ENCODE assay signal across 8 cellular contexts in the genomic region with DNA sequence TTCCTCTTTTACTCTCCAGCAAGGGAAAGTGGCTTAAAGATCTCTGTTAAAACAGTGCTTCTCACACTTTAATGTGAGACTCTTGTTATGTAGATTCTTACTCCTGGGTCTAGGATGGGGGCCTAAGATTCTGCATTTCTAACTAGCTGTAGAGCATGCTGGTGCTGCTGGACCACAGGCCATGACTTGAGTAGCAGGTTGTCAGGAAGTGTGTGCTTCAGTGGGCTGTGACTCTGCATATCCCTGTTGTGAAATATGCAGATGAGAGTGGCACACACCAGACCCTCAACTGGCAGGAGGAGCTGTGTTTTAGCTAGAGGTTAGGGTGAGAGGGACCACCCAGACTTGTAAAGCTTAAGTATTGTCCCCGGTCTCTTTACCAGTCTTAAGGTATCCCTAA.
DNase-seq lines count a peak whose midpoint lies in the region; ATAC-seq and TF ChIP-seq lines count a peak whose summit lies in the region.

No MANE protein-coding gene starts in this region.

- H2BK5ac ChIP-seq in IMR-90 (ENCODE audit: low read depth, low read length, poor library complexity, severe bottlenecking), result no peak overlapping the region

- H4K8ac ChIP-seq in IMR-90 (ENCODE audit: low read depth in 2 of 2, low read length in 2 of 2), result peak overlapping the region; percentile 28 to 89; a peak in 3 of 4 replicates

- peak overlapping the region; percentile 33; the same call in 1 of the 2 replicates for H3K18ac ChIP-seq in IMR-90 (ENCODE audit: low read depth, low read length)

- H4K5ac ChIP-seq in IMR-90 (ENCODE audit: low read depth, low read length), result peak overlapping the region; percentile 4; the same call in 1 of the 2 replicates

- H3K56ac ChIP-seq in IMR-90 (ENCODE audit: extremely low read depth, insufficient read depth, low read length), result no peak overlapping the region

- intact Hi-C loops in IMR-90 (cut with micrococcal nuclease), result no loop called here

- no peak for TF ChIP-seq CTCF in IMR-90 (conservative IDR thresholded peaks at IDR 0.05; ENCODE audit: low read depth, low read length)

- H4K20me1 ChIP-seq in IMR-90 (ENCODE audit: insufficient read depth, low read length), result no peaks in the 10 kb centered on the region

- no peak overlapping the region for H3K27ac ChIP-seq in IMR-90 (ENCODE audit: insufficient read depth, low read length)

- H3K9me1 ChIP-seq in IMR-90 (ENCODE audit: insufficient read depth, low read length), result peaks cover 3% of the 10 kb centered on the region

- peak overlapping the region; percentile 63 for H3K4me3 Mint-ChIP-seq in activated naive CD8-positive, alpha-beta T cell treated with anti-CD3 and anti-CD28 coated beads, Interleukin-2, amount 50 U/mL, for 24 hours

- H2AK5ac ChIP-seq in IMR-90 (ENCODE audit: low read depth, low read length), result no peak overlapping the region

- H4K91ac ChIP-seq in IMR-90 (ENCODE audit: insufficient read depth, low read depth, low read length), result no peak overlapping the region; the same call in 1 of the 2 replicates

- no peaks in the 10 kb centered on the region for H3K27me3 Mint-ChIP-seq in activated naive CD8-positive, alpha-beta T cell treated with anti-CD3 and anti-CD28 coated beads, Interleukin-2, amount 50 U/mL, for 24 hours

- H3K27me3 ChIP-seq in IMR-90 (ENCODE audit: control insufficient read depth, insufficient read depth, low read length), result no peaks in the 10 kb centered on the region

- H3K9me3 Mint-ChIP-seq in activated naive CD8-positive, alpha-beta T cell treated with anti-CD3 and anti-CD28 coated beads, Interleukin-2, amount 50 U/mL, for 24 hours, result no peaks in the 10 kb centered on the region

- CTCF ChIA-PET in IMR-90 (lab: Yijun Ruan, JAX), result interaction anchor here (0.6 to 1.3 kb wide), 2 partner anchors 9 to 125 kb away, joined by 3 to 5 read pairs; no protein-coding TSS in a partner anchor

- H3K4me3 ChIP-seq in IMR-90 (ENCODE audit: insufficient read depth, low read depth, low read length), result no peak overlapping the region; the same call in 1 of the 2 replicates

- H3K4ac ChIP-seq in IMR-90 (ENCODE audit: low read depth, low read length), result peak overlapping the region; percentile 22

- H2BK15ac ChIP-seq in IMR-90 (ENCODE audit: low read depth, low read length), result no peak overlapping the region; the same call in 2 of the 3 replicates

- H3K4me1 ChIP-seq in IMR-90 (ENCODE audit: control insufficient read depth, insufficient read depth, low read length), result 0 out of 2 replicates have a peak, but pooled peaks cover 2% of the 10 kb centered on the region

- ATAC-seq in IMR-90 (ENCODE audit: low read depth) (peak; percentile 51), HG03354 (IDR thresholded peaks at IDR 0.05; ENCODE audit: poor library complexity, severe bottlenecking, unreplicated experiment) (no peak), GM18868 (IDR thresholded peaks at IDR 0.05; ENCODE audit: unreplicated experiment) (no peak)
- ATAC-seq in activated naive CD8-positive, alpha-beta T cell treated with anti-CD3 and anti-CD28 coated beads, Interleukin-2, amount 50 U/mL, for 24 hours, result peak; percentile 72

- DNase-seq in CD1c-positive myeloid dendritic cell (ENCODE audit: extremely low spot score), result peak; percentile 10
- peak; percentile 22 for DNase-seq in IMR-90
- DNase-seq in activated naive CD8-positive, alpha-beta T cell treated with anti-CD3 and anti-CD28 coated beads, Interleukin-2, amount 50 U/mL, for 24 hours, result peak; percentile 16
- peak; percentile 54 to 56 for DNase-seq in lung microvascular endothelial cell (ENCODE audit: low read depth in 2 of 2)
- no peak for DNase-seq in amniotic stem cell (lab: John Stamatoyannopoulos, UW)
- DNase-seq in NCI-H128 (lab: John Stamatoyannopoulos, UW; ENCODE audit: unreplicated experiment), result no peak

- no peaks in the 10 kb centered on the region for H3K36me3 Mint-ChIP-seq in activated naive CD8-positive, alpha-beta T cell treated with anti-CD3 and anti-CD28 coated beads, Interleukin-2, amount 50 U/mL, for 24 hours (ENCODE audit: low read depth)

- no TSS peak for BruUV-seq in IMR-90 (replicated peaks; lab: Mats Ljungman, UMichigan)

- peaks cover 38% of the 10 kb centered on the region for H3K4me1 Mint-ChIP-seq in activated naive CD8-positive, alpha-beta T cell treated with anti-CD3 and anti-CD28 coated beads, Interleukin-2, amount 50 U/mL, for 24 hours

- peak overlapping the region; percentile 34 for H3K27ac Mint-ChIP-seq in activated naive CD8-positive, alpha-beta T cell treated with anti-CD3 and anti-CD28 coated beads, Interleukin-2, amount 50 U/mL, for 24 hours

- H2BK20ac ChIP-seq in IMR-90 (ENCODE audit: low read depth, low read length), result peak overlapping the region; percentile 67

- peak overlapping the region; percentile 83 for H3K14ac ChIP-seq in IMR-90 (replicated peaks; ENCODE audit: low read depth, low read length)

- peak overlapping the region; percentile 90 for H2AFZ ChIP-seq in IMR-90 (replicated peaks; ENCODE audit: low read length, poor library complexity)

- peak overlapping the region; percentile 0 for H2AK9ac ChIP-seq in IMR-90 (replicated peaks; ENCODE audit: low read depth, low read length, poor library complexity)

- dilution Hi-C loops in IMR-90 (cut with HindIII; ENCODE audit: low sequenced_read_pairs, unreplicated experiment), result no loop called here

- in situ Hi-C loops in IMR-90 (cut with MboI; ENCODE audit: low sequenced_read_pairs), result no loop called here

- WGBS in IMR-90 (ENCODE audit: extremely low coverage in 2 of 2, insufficient read length in 1 of 2), 2 experiments, result no CpG with 5 or more reads among the region's 1 CpG

- TF ChIP-seq POLR2A in IMR-90 (IDR thresholded peaks at IDR 0.05; ENCODE audit: low read depth, low read length), result no peak

- H3K36me3 ChIP-seq in IMR-90 (ENCODE audit: control insufficient read depth, insufficient read depth, low read length), result no peaks in the 10 kb centered on the region

- peak overlapping the region; percentile 91 for H3K4me2 ChIP-seq in IMR-90 (ENCODE audit: low read depth, low read length)

- H3K9me3 ChIP-seq in IMR-90 (ENCODE audit: control insufficient read depth, insufficient read depth, low read length), result no peaks in the 10 kb centered on the region

- peak overlapping the region; percentile 56; the same call in 1 of the 2 replicates for H3K9ac ChIP-seq in IMR-90 (ENCODE audit: low read depth, low read length)

- TF ChIP-seq RAD21 in IMR-90 (IDR thresholded peaks at IDR 0.05; ENCODE audit: low read length), result no peak

- H2BK120ac ChIP-seq in IMR-90 (ENCODE audit: low read depth, low read length), result peak overlapping the region; percentile 62

- POLR2A ChIA-PET in IMR-90 (lab: Charles Lee; ENCODE audit: unreplicated experiment), result no interaction called here

- H3K79me1 ChIP-seq in IMR-90 (ENCODE audit: low read depth in 1 of 2, low read length in 2 of 2), result no peaks in the 10 kb centered on the region

- H3K23ac ChIP-seq in IMR-90 (ENCODE audit: low read depth, low read length), result peak overlapping the region; percentile 13; the same call in 1 of the 2 replicates

TF ChIP-seq in IMR-90, 13 proteins besides CTCF, POLR2A, EP300 and RAD21:
- TF ChIP-seq CEBPB (IDR thresholded peaks at IDR 0.05; ENCODE audit: low read depth, low read length) (peak; percentile 54), FOS (IDR thresholded peaks at IDR 0.05; ENCODE audit: low read depth, low read length) (no peak)

Comparison
In these comparisons a context has a peak if more than half of its experiments do, and no peak if none do; other contexts are left out.
1. DNase-seq: peak in CD1c-positive myeloid dendritic cell (single experiment), IMR-90 (single experiment), activated naive CD8-positive, alpha-beta T cell treated with anti-CD3 and anti-CD28 coated beads, Interleukin-2, amount 50 U/mL, for 24 hours (single experiment) and lung microvascular endothelial cell (2 of 2); none in amniotic stem cell (single experiment) and NCI-H128 (single experiment).
2. ATAC-seq: peak in IMR-90 (single experiment) and activated naive CD8-positive, alpha-beta T cell treated with anti-CD3 and anti-CD28 coated beads, Interleukin-2, amount 50 U/mL, for 24 hours (single experiment); none in HG03354 (single experiment) and GM18868 (single experiment).